ENCODE assay signal across 16 cellular contexts in the genomic region with DNA sequence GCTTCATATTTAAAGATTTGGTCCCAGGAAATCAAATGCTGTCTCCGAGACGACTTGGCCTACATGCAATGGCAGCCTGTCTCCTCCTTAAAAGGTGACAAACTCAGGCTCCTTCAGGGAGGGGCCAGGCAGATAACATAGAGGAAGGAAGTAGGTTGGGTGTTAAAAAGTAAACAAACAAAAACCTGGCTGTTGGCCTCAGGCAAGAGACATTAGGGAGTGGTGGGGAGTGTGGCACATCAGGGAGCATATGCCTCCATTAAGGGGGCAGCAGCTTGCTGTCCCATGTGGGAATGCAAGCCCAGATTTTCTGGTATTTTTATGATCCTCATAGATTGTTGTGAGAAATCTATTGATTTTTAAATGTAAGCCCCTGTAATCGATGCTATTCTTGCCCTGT. TPM values are rescaled to one million over a fixed set of nuclear protein-coding genes. Genes with fewer than 3 reads are reported as not detected.
DNase-seq lines count a peak whose midpoint lies in the region; ATAC-seq, FAIRE-seq and TF ChIP-seq lines count a peak whose summit lies in the region.
"Had no signal": no experiment of that assay in that cellular context is flagged by ENCODE, and none has a peak within 500 bp of the region (broad histone marks: within the 10 kb centered on the region; RNA-seq: fewer than 3 reads in every experiment).

No MANE protein-coding gene starts in this region.

- in situ Hi-C loops in GM13977 (cut with MboI; ENCODE audit: low pct_unique_long_range_greater_than_20kb, low sequenced_read_pairs, unreplicated experiment) = no loop called here

- no peaks in the 10 kb centered on the region for H3K4me1 Mint-ChIP-seq in activated T-helper 17 cell treated with anti-CD3 and anti-CD28 coated beads, Interleukin-2, amount 50 U/mL, for 72 hours

- TF ChIP-seq CTCF in parathyroid adenoma (IDR thresholded peaks at IDR 0.05) (no peak), BE2C (IDR thresholded peaks at IDR 0.05; ENCODE audit: low read depth, low read length) (no peak), GM13977 (IDR thresholded peaks at IDR 0.05; ENCODE audit: extremely low read depth, insufficient read depth, missing control alignments) (no peak)

- H3K27me3 Mint-ChIP-seq in activated T-helper 17 cell treated with anti-CD3 and anti-CD28 coated beads, Interleukin-2, amount 50 U/mL, for 72 hours = no peaks in the 10 kb centered on the region
- H3K27me3 Mint-ChIP-seq: CD4-positive, alpha-beta memory T cell had no signal

- peak overlapping the region in 10 of 11 experiments; percentile 30 to 72 (median 44); a peak in 11 of 22 replicates for H3K4me2 ChIP-seq in BLaER1 treated with 17β-estradiol and CSF1 and Interleukin-3, amounts not matched to agents 10 nM and 100 nM
- H3K4me2 ChIP-seq in parathyroid adenoma (ENCODE audit: low read length) = no peak overlapping the region

- no peak overlapping the region for H3K9ac ChIP-seq in BLaER1 treated with 17β-estradiol and CSF1 and Interleukin-3, amounts not matched to agents 10 nM and 100 nM
- no peak overlapping the region for H3K9ac ChIP-seq in parathyroid adenoma

- H3K27ac Mint-ChIP-seq in activated T-helper 17 cell treated with anti-CD3 and anti-CD28 coated beads, Interleukin-2, amount 50 U/mL, for 72 hours = peak overlapping the region; percentile 6

- no peaks in the 10 kb centered on the region for H3K36me3 Mint-ChIP-seq in activated T-helper 17 cell treated with anti-CD3 and anti-CD28 coated beads, Interleukin-2, amount 50 U/mL, for 72 hours (ENCODE audit: low read depth)
- H3K36me3 Mint-ChIP-seq: CD4-positive, alpha-beta memory T cell had no signal

- H3K4me3 ChIP-seq in BLaER1 treated with 17β-estradiol and CSF1 and Interleukin-3, amounts not matched to agents 10 nM and 100 nM = no peak overlapping the region
- H3K4me3 ChIP-seq in parathyroid adenoma (ENCODE audit: low read depth, low read length) = no peak overlapping the region
- no peak overlapping the region for H3K4me3 ChIP-seq in BE2C (ENCODE audit: low read depth, low read length)

- no peaks in the 10 kb centered on the region for H3K36me3 ChIP-seq in BLaER1 treated with 17β-estradiol and CSF1 and Interleukin-3, amounts not matched to agents 10 nM and 100 nM
- H3K36me3 ChIP-seq in parathyroid adenoma (ENCODE audit: control insufficient read depth, insufficient read depth, low read length) (no peaks in the 10 kb centered on the region), BE2C (no peaks in the 10 kb centered on the region)

- no peaks in the 10 kb centered on the region for H3K79me2 ChIP-seq in parathyroid adenoma

- H3K27ac ChIP-seq in BLaER1 treated with 17β-estradiol and CSF1 and Interleukin-3, amounts not matched to agents 10 nM and 100 nM = peak overlapping the region in 6 of 11 experiments; percentile 14 to 65 (median 33); a peak in 9 of 22 replicates
- H3K27ac ChIP-seq in parathyroid adenoma = peak overlapping the region; percentile 31

- no peak for ATAC-seq in activated T-helper 17 cell treated with anti-CD3 and anti-CD28 coated beads, Interleukin-2, amount 50 U/mL, for 72 hours (replicated peaks)
- ATAC-seq in left colon = peak; percentile 42

- DNase-seq in left colon (no peak), NCI-H1694 (lab: John Stamatoyannopoulos, UW) (no peak), BE2C (no peak), GM13977 (ENCODE audit: low spot score) (no peak), HTR-8/SVneo (ENCODE audit: insufficient read length, low spot score) (no peak)
- DNase-seq: AML-193; CD4-positive, alpha-beta memory T cell; DMS79 treated with DMSO at 0.1 percent for 48 hours; NCI-H2029 treated with DMSO at 0.1 percent for 48 hours; NCI-H510A; SIG-M5 had no signal

- no peak for FAIRE-seq in HTR-8/SVneo (lab: Jason Lieb, UNC)
- FAIRE-seq: D721Med, G401.6 had no signal

- peaks cover 18 to 34% (median 24%) of the 10 kb centered on the region in 10 experiments; a peak in 19 of 20 replicates for H3K4me1 ChIP-seq in BLaER1 treated with 17β-estradiol and CSF1 and Interleukin-3, amounts not matched to agents 10 nM and 100 nM
- H3K4me1 ChIP-seq in parathyroid adenoma (peaks cover 14% of the 10 kb centered on the region), BE2C (no peaks in the 10 kb centered on the region)

- intact Hi-C loops in left colon (cut with DNase I, micrococcal nuclease) = no loop called here

- no peaks in the 10 kb centered on the region for H4K20me1 ChIP-seq in BLaER1 treated with 17β-estradiol and CSF1 and Interleukin-3, amounts not matched to agents 10 nM and 100 nM

- H3K4me3 Mint-ChIP-seq in activated T-helper 17 cell treated with anti-CD3 and anti-CD28 coated beads, Interleukin-2, amount 50 U/mL, for 72 hours = no peak overlapping the region
- H3K4me3 Mint-ChIP-seq: CD4-positive, alpha-beta memory T cell had no signal

- H3K9me3 ChIP-seq in BLaER1 treated with 17β-estradiol and CSF1 and Interleukin-3, amounts not matched to agents 10 nM and 100 nM (replicated peaks in 1 of 11) = 0 out of 22 replicates have a peak, but pooled peaks cover 0 to under 1% (median 0%) of the 10 kb centered on the region in 11 experiments
- no peaks in the 10 kb centered on the region for H3K9me3 ChIP-seq in parathyroid adenoma (ENCODE audit: control insufficient read depth, low read length)
- H3K9me3 ChIP-seq in BE2C = no peaks in the 10 kb centered on the region

- no peaks in the 10 kb centered on the region for H3K9me3 Mint-ChIP-seq in activated T-helper 17 cell treated with anti-CD3 and anti-CD28 coated beads, Interleukin-2, amount 50 U/mL, for 72 hours
- H3K9me3 Mint-ChIP-seq: CD4-positive, alpha-beta memory T cell had no signal

- H2AFZ ChIP-seq in parathyroid adenoma = peak overlapping the region; percentile 39

- H3K27me3 ChIP-seq in BLaER1 treated with 17β-estradiol and CSF1 and Interleukin-3, amounts not matched to agents 10 nM and 100 nM = no peaks in the 10 kb centered on the region
- no peaks in the 10 kb centered on the region for H3K27me3 ChIP-seq in parathyroid adenoma (ENCODE audit: control insufficient read depth, insufficient read depth, low read length)
- no peaks in the 10 kb centered on the region for H3K27me3 ChIP-seq in BE2C

RNA-seq across cellular contexts. Expression of gene SAMD8, which starts 48.6 kb away (rescaled TPM):
- 10 to 100 TPM; 19.8 to 42.0 TPM for total RNA-seq in activated T-helper 17 cell treated with anti-CD3 and anti-CD28 coated beads, Interleukin-2, amount 50 U/mL, for 72 hours
- total RNA-seq in left colon = 10 to 100 TPM; 12.0 to 20.3 TPM
- polyA plus RNA-seq in BE2C (2012; ENCODE audit: insufficient read depth, insufficient read length, low read depth) = 4.0 TPM
